Comparison of ENCODE assay signal across 1 cellular context in genomic region chr1:75812065-75812464, GRCh38.
TF ChIP-seq lines count a peak whose summit lies in the region.

No MANE protein-coding gene starts in this region.

TF ChIP-seq in IMR-90, 13 proteins besides CTCF, POLR2A, EP300 and RAD21:
- TF ChIP-seq MAZ (IDR thresholded peaks at IDR 0.05; ENCODE audit: borderline replicate concordance, low read depth, low read length) (no peak), MAFK (IDR thresholded peaks at IDR 0.05; ENCODE audit: low read depth, low read length) (no peak), SMC3 (IDR thresholded peaks at IDR 0.05; ENCODE audit: low read depth, low read length) (no peak), USF2 (IDR thresholded peaks at IDR 0.05; ENCODE audit: low read depth, low read length) (no peak), MXI1 (IDR thresholded peaks at IDR 0.05; ENCODE audit: borderline replicate concordance, low read depth, low read length) (no peak), NFE2L2 (IDR thresholded peaks at IDR 0.05; ENCODE audit: low read depth, low read length) (no peak), BHLHE40 (IDR thresholded peaks at IDR 0.05; ENCODE audit: low read depth, low read length) (no peak), RFX5 (IDR thresholded peaks at IDR 0.05; ENCODE audit: low read depth, low read length) (no peak), FOS (IDR thresholded peaks at IDR 0.05; ENCODE audit: low read depth, low read length) (no peak)
